1 cellular context compared by ENCODE assay signal in the genomic region with DNA sequence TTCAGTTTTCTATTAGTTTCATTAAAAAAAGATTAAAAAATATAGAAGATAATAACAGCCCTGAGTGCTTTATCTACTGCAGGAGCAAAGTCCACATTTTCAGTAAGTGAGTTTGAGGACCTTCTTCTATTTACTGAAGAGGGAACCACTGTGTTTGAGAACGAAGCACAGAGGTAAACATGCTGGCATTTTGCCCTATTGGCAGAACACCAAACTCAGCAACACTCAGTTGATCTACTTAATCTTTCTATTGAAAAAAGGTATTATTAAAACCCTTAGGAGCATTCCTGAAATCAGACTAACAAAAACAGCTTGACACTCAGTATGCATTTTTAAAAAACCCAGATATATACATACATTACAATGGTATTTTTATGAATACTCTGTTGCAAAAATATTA.
TF ChIP-seq lines count a peak whose summit lies in the region.

No MANE protein-coding gene starts in this region.

TF ChIP-seq in GM23338, 12 proteins besides CTCF, POLR2A, EP300 and RAD21 (continued from another document):
- TF ChIP-seq ZNF331 (CRISPR knock-in tag; IDR thresholded peaks at IDR 0.05; ENCODE audit: low read depth) (no peak), NANOG (IDR thresholded peaks at IDR 0.05; ENCODE audit: borderline replicate concordance) (no peak)
TF ChIP-seq in GM23338: peak in this region for 0.
